8 cellular contexts compared by ENCODE assay signal in the genomic region with DNA sequence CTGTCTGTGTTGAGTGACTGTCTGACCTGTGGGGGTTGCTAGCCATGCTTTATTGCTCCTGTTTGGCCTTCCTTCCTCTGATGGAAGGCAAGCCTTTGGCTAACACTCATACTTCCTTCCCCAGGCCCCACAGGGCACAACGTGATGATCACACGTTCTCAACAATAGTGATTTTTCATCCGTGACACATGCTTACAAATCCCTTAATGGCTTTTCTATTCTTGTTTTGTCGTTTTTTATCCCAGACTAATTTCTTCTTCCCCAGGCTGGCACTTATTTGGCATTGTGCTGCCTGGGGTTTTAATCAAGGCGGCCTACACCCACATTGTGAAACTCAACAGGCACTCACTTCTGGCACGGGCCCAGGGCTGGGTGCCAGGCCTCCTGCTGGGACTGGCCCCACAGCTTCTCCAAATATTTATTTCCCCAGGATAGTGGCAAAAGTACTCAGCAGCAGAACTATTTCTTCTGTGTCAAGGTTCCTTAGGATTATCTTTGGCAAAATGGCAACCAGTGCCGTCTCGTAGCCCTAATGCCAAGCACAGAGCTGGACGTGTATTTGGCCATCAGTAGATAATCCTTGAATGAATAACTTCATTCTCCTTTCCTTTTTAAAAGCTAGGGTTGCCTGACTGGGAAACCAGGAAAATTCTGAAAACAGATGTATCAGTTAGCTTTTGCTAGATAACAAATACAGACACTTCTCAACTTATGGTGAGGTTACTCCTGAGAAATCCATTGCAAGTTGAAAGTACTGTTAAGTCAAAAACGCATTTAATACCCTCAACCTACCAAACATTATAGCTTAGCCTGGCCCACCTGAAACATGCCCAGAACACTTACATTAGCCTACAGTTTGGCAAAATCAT. TPM values are rescaled to one million over a fixed set of nuclear protein-coding genes. Genes with fewer than 3 reads are reported as not detected.
A peak's percentile ranks its signal among the peaks of the same experiment; 100 is the strongest.
DNase-seq lines count a peak whose midpoint lies in the region; ATAC-seq and TF ChIP-seq lines count a peak whose summit lies in the region.

No MANE protein-coding gene starts in this region.

- H3K4me1 ChIP-seq in DND-41 (ENCODE audit: insufficient read depth, low read length): peaks cover 65% of the 10 kb centered on the region
- peaks cover 50% of the 10 kb centered on the region for H3K4me1 ChIP-seq in suprapubic skin

- no peak for ATAC-seq in DND-41 (ENCODE audit: insufficient read depth, low read depth)
- no peak for ATAC-seq in GM18870 (IDR thresholded peaks at IDR 0.05; ENCODE audit: unreplicated experiment)
- ATAC-seq in GM21526 (IDR thresholded peaks at IDR 0.05; ENCODE audit: low FRiP score, unreplicated experiment): no peak

- H3K4me2 ChIP-seq in DND-41 (ENCODE audit: insufficient read depth, low read length): no peak overlapping the region

- no peaks in the 10 kb centered on the region for H4K20me1 ChIP-seq in DND-41 (ENCODE audit: insufficient read depth, low read length)

- no peak for TF ChIP-seq POLR2A in suprapubic skin (IDR thresholded peaks at IDR 0.05)

- H3K27ac ChIP-seq in DND-41 (ENCODE audit: low read length) (peak overlapping the region; percentile 28), suprapubic skin (peak overlapping the region; percentile 47)

- no peak for TF ChIP-seq EP300 in suprapubic skin (IDR thresholded peaks at IDR 0.05)

- TF ChIP-seq CTCF in DND-41 (IDR thresholded peaks at IDR 0.05; ENCODE audit: borderline replicate concordance, extremely low read depth, low read length, poor library complexity, severe bottlenecking): no peak
- no peak for TF ChIP-seq CTCF in kidney epithelial cell (IDR thresholded peaks at IDR 0.05; ENCODE audit: insufficient read depth, low read length, poor library complexity, severe bottlenecking)
- TF ChIP-seq CTCF in suprapubic skin (IDR thresholded peaks at IDR 0.05): no peak

- H3K27me3 ChIP-seq in DND-41 (ENCODE audit: insufficient read depth, low read length, poor library complexity) (no peaks in the 10 kb centered on the region), kidney epithelial cell (ENCODE audit: control insufficient read depth, insufficient read depth, low read length) (no peaks in the 10 kb centered on the region), suprapubic skin (no peaks in the 10 kb centered on the region)

- no peaks in the 10 kb centered on the region for H3K9me3 ChIP-seq in DND-41 (ENCODE audit: insufficient read depth, low read length, severe bottlenecking)
- no peaks in the 10 kb centered on the region for H3K9me3 ChIP-seq in suprapubic skin

- peaks cover 91% of the 10 kb centered on the region for H3K79me2 ChIP-seq in DND-41 (ENCODE audit: insufficient read depth, low read length)

- DNase-seq in DND-41 (no peak), NCI-H1105 treated with DMSO at 0.1 percent for 48 hours (lab: John Stamatoyannopoulos, UW) (peak; percentile 85), astrocyte of the hippocampus (ENCODE audit: low read depth, low spot score) (peak; percentile 96), kidney epithelial cell (ENCODE audit: low read depth) (peak; percentile 84), suprapubic skin (ENCODE audit: low spot score in 2 of 2) (peak; percentile 90 to 91), activated gamma-delta T cell treated with Interleukin-2 at 50 U/mL for 16 hours (no peak)

- WGBS in suprapubic skin: 18% methylated on average over 10 of the region's 10 CpGs

- no peak overlapping the region for H3K9ac ChIP-seq in DND-41 (ENCODE audit: low read depth, low read length)

- no peaks in the 10 kb centered on the region for H3K36me3 ChIP-seq in DND-41 (ENCODE audit: insufficient read depth, low read length)
- no peaks in the 10 kb centered on the region for H3K36me3 ChIP-seq in kidney epithelial cell (ENCODE audit: control insufficient read depth, insufficient read depth, low read length)
- no peaks in the 10 kb centered on the region for H3K36me3 ChIP-seq in suprapubic skin

- no peak overlapping the region for H2AFZ ChIP-seq in DND-41 (ENCODE audit: low read depth, low read length)

- H3K4me3 ChIP-seq in DND-41 (ENCODE audit: low read depth in 1 of 2, low read length in 2 of 2): no peak overlapping the region
- no peak overlapping the region for H3K4me3 ChIP-seq in kidney epithelial cell (ENCODE audit: low read depth, low read length)
- no peak overlapping the region for H3K4me3 ChIP-seq in suprapubic skin

RNA-seq across cellular contexts. Expression of a gene that starts 30.6 kb away (rescaled TPM):
- total RNA-seq in kidney epithelial cell (40.7 and 48.0 TPM in 2 replicates), suprapubic skin (10 to 100 TPM in 2 of 4 donors, 1 to 10 TPM in 2; 7.5 to 14.7 (median 10.9) TPM)

Comparison
In these comparisons a context has a peak if more than half of its experiments do, and no peak if none do; other contexts are left out.
1. DNase-seq: peak in NCI-H1105 treated with DMSO at 0.1 percent for 48 hours (single experiment), astrocyte of the hippocampus (single experiment), kidney epithelial cell (single experiment) and suprapubic skin (2 of 2); none in DND-41 (single experiment) and activated gamma-delta T cell treated with Interleukin-2 at 50 U/mL for 16 hours (single experiment).